ENCODE assay signal across 20 cellular contexts in the genomic region with DNA sequence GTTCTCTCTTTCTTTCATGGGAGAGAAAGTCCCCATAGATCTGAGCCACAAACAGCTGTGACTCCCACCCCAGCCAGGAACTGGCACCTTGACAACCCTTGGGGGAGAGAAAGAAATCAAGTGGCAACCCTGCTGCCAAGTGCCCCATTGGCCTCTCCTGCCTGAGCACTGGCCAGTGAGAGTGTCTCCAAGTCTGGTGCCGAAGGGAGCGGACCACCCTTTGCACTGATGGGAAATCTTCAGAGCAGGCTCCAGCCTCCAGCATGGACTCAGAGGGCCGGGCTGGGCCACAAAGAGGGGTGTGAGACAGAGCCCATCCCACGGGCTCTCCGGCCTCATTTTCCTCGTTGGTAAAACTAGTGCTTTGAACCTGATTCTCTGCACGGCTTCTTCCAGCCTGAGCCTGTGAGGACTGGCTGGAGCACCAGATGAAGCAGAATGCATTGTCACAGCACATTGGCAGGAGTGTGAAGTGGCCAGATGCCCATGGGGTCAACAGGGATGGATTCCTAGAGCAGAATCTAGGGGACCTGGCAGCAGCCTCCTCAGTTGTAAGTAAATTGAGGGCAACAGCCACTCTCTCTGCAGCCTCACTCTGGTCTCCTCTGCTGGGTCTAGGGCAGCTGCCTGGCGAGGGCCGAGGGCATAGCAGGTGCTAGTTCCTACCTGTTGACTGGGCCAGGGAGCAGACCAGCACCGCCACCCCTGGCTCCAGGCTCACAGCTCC.
A peak's percentile ranks its signal among the peaks of the same experiment; 100 is the strongest.
DNase-seq lines count a peak whose midpoint lies in the region; ATAC-seq and TF ChIP-seq lines count a peak whose summit lies in the region.
"Had no signal": no experiment of that assay in that cellular context is flagged by ENCODE, and none has a peak within 500 bp of the region (broad histone marks: within the 10 kb centered on the region; RNA-seq: fewer than 3 reads in every experiment).

No MANE protein-coding gene starts in this region.

- CTCF ChIA-PET in A673 (lab: Charles Lee): no interaction called here

- POLR2A ChIA-PET in A673 (lab: Charles Lee; ENCODE audit: low non-redundant PET): no interaction called here

- no TSS peak for BruUV-seq in A673 (replicated peaks; lab: Mats Ljungman, UMichigan)

- DNase-seq in GM23338 (ENCODE audit: low spot score) (no peak), breast epithelium (ENCODE audit: low spot score in 2 of 2) (peak in 1 of 2 donors; percentile 18), left lobe of liver (ENCODE audit: low spot score) (peak; percentile 16), progenitor cell of endocrine pancreas (ENCODE audit: low spot score, unreplicated experiment) (no peak), NCI-H1417 (lab: John Stamatoyannopoulos, UW) (no peak), A673 (ENCODE audit: low spot score) (no peak), superior temporal gyrus (ENCODE audit: extremely low spot score) (no peak), uterus (no peak)
- DNase-seq: activated CD4-positive, alpha-beta T cell treated with anti-CD3 and anti-CD28 coated beads, Interleukin-2, amount 10 ng/mL, durations not matched to agents 7 days and 5 days; activated effector memory CD4-positive, alpha-beta T cell treated with anti-CD3 and anti-CD28 coated beads, Interleukin-2, amount 50 U/mL, for 16 hours; mesenchymal stem cell; MM.1S; NCI-H1694 treated with DMSO at 0.1 percent for 48 hours; NCI-H2227 treated with DMSO at 0.1 percent for 48 hours; NCI-H82; PC-9 had no signal

- H2AFZ ChIP-seq in GM23338: no peak overlapping the region; the same call in 1 of the 2 replicates
- H2AFZ ChIP-seq: PC-9 had no signal

- H3K4me3 Mint-ChIP-seq in GM23338 (no peak overlapping the region; the same call in 2 of the 3 replicates), progenitor cell of endocrine pancreas (ENCODE audit: low read depth) (no peak overlapping the region)
- H3K4me3 Mint-ChIP-seq: activated CD4-positive, alpha-beta T cell treated with anti-CD3 and anti-CD28 coated beads, Interleukin-2, amount 10 ng/mL, durations not matched to agents 7 days and 5 days had no signal

- peaks cover 17% of the 10 kb centered on the region for H3K27me3 Mint-ChIP-seq in GM23338 (ENCODE audit: insufficient read depth, low read depth, poor library complexity)
- peaks cover 35% of the 10 kb centered on the region for H3K27me3 Mint-ChIP-seq in progenitor cell of endocrine pancreas

- H4K20me1 ChIP-seq in GM23338 (replicated peaks; ENCODE audit: insufficient read depth): no peaks in the 10 kb centered on the region

- peaks cover 28% of the 10 kb centered on the region for H3K9me2 ChIP-seq in GM23338 (ENCODE audit: insufficient read depth)

- H3K27ac Mint-ChIP-seq in GM23338: no peak overlapping the region
- peak overlapping the region; percentile 16 for H3K27ac Mint-ChIP-seq in progenitor cell of endocrine pancreas
- H3K27ac Mint-ChIP-seq: activated CD4-positive, alpha-beta T cell treated with anti-CD3 and anti-CD28 coated beads, Interleukin-2, amount 10 ng/mL, durations not matched to agents 7 days and 5 days had no signal

- no peak for ATAC-seq in GM23338
- no peak for ATAC-seq in left lobe of liver
- ATAC-seq: gastroesophageal sphincter had no signal

- H3K4me2 ChIP-seq in GM23338: peak overlapping the region; percentile 30; the same call in 1 of the 2 replicates
- H3K4me2 ChIP-seq: PC-9 had no signal

- no peak overlapping the region for H3K27ac ChIP-seq in GM23338 (ENCODE audit: low read depth)
- peak overlapping the region; percentile 73 to 81 for H3K27ac ChIP-seq in breast epithelium
- H3K27ac ChIP-seq in A673 (ENCODE audit: low read depth, low read length, poor library complexity, severe bottlenecking): no peak overlapping the region
- H3K27ac ChIP-seq in uterus: no peak overlapping the region
- H3K27ac ChIP-seq: C4-2B, cardiac muscle cell, gastroesophageal sphincter, PC-9, SJCRH30 had no signal

- H3K36me3 ChIP-seq in GM23338 (ENCODE audit: insufficient read depth): no peaks in the 10 kb centered on the region
- H3K36me3 ChIP-seq in breast epithelium: no peaks in the 10 kb centered on the region
- H3K36me3 ChIP-seq in A673 (ENCODE audit: insufficient read depth, low read length, poor library complexity, severe bottlenecking): no peaks in the 10 kb centered on the region
- no peaks in the 10 kb centered on the region for H3K36me3 ChIP-seq in uterus
- H3K36me3 ChIP-seq: cardiac muscle cell, gastroesophageal sphincter, SJCRH30 had no signal

- H3K9me3 ChIP-seq in breast epithelium (no peaks in the 10 kb centered on the region), A673 (ENCODE audit: low read depth, low read length, poor library complexity, severe bottlenecking) (no peaks in the 10 kb centered on the region), uterus (no peaks in the 10 kb centered on the region)
- H3K9me3 ChIP-seq: SJCRH30 had no signal

- H3K36me3 Mint-ChIP-seq in GM23338 (ENCODE audit: low read depth): peaks cover 4% of the 10 kb centered on the region; the same call in 2 of the 3 replicates
- no peaks in the 10 kb centered on the region for H3K36me3 Mint-ChIP-seq in progenitor cell of endocrine pancreas (ENCODE audit: insufficient read depth)

- H3K4me1 ChIP-seq in GM23338 (ENCODE audit: insufficient read depth) (peaks cover 47% of the 10 kb centered on the region), breast epithelium (no peaks in the 10 kb centered on the region), A673 (ENCODE audit: insufficient read depth, low read length, poor library complexity, severe bottlenecking) (no peaks in the 10 kb centered on the region), uterus (no peaks in the 10 kb centered on the region)
- H3K4me1 ChIP-seq: gastroesophageal sphincter, SJCRH30 had no signal

- TF ChIP-seq CTCF in GM23338 (conservative IDR thresholded peaks at IDR 0.05; ENCODE audit: low read depth in 2 of 2): no peak
- TF ChIP-seq CTCF in breast epithelium (IDR thresholded peaks at IDR 0.05): no peak
- no peak for TF ChIP-seq CTCF in progenitor cell of endocrine pancreas (IDR thresholded peaks at IDR 0.05; ENCODE audit: unreplicated experiment)
- no peak for TF ChIP-seq CTCF in A673 (conservative IDR thresholded peaks at IDR 0.05; ENCODE audit: low read depth, low read length)
- TF ChIP-seq CTCF in uterus (IDR thresholded peaks at IDR 0.05): no peak

- 0 out of 2 replicates have a peak, but pooled peaks cover 4% of the 10 kb centered on the region for H3K79me2 ChIP-seq in GM23338 (replicated peaks; ENCODE audit: insufficient read depth)

- H3K9me3 Mint-ChIP-seq in GM23338 (peaks cover 16% of the 10 kb centered on the region), progenitor cell of endocrine pancreas (ENCODE audit: low read depth) (no peaks in the 10 kb centered on the region)
- H3K9me3 Mint-ChIP-seq: activated CD4-positive, alpha-beta T cell treated with anti-CD3 and anti-CD28 coated beads, Interleukin-2, amount 10 ng/mL, durations not matched to agents 7 days and 5 days had no signal

- H3K4me1 Mint-ChIP-seq in GM23338: peaks cover 38% of the 10 kb centered on the region
- no peaks in the 10 kb centered on the region for H3K4me1 Mint-ChIP-seq in progenitor cell of endocrine pancreas (ENCODE audit: low read depth)
- H3K4me1 Mint-ChIP-seq: activated CD4-positive, alpha-beta T cell treated with anti-CD3 and anti-CD28 coated beads, Interleukin-2, amount 10 ng/mL, durations not matched to agents 7 days and 5 days had no signal

- peaks cover 13% of the 10 kb centered on the region; the same call in 1 of the 2 replicates for H3F3A ChIP-seq in GM23338 (replicated peaks; ENCODE audit: low read depth)

- H3K4me3 ChIP-seq in GM23338 (no peak overlapping the region), breast epithelium (no peak overlapping the region), A673 (ENCODE audit: low read depth, low read length, poor library complexity, severe bottlenecking) (no peak overlapping the region), uterus (no peak overlapping the region)
- H3K4me3 ChIP-seq: cardiac muscle cell, gastroesophageal sphincter, PC-9, SJCRH30 had no signal

- intact Hi-C loops in breast epithelium (cut with DNase I; ENCODE audit: low total_unique reads) (no loop called here), A673 (cut with micrococcal nuclease; ENCODE audit: unreplicated experiment) (no loop called here), uterus (cut with DNase I; ENCODE audit: low total_unique reads) (no loop called here)

- H3K27me3 ChIP-seq in GM23338 (ENCODE audit: insufficient read depth): no peaks in the 10 kb centered on the region
- H3K27me3 ChIP-seq in breast epithelium: no peaks in the 10 kb centered on the region
- peaks cover 14% of the 10 kb centered on the region for H3K27me3 ChIP-seq in A673 (replicated peaks; ENCODE audit: insufficient read depth, low read depth, low read length, poor library complexity)
- H3K27me3 ChIP-seq in uterus: no peaks in the 10 kb centered on the region
- H3K27me3 ChIP-seq: cardiac muscle cell, SJCRH30 had no signal

- TF ChIP-seq POLR2A in breast epithelium (IDR thresholded peaks at IDR 0.05) (no peak), uterus (IDR thresholded peaks at IDR 0.05) (no peak)

TF ChIP-seq in GM23338, 12 proteins besides CTCF, POLR2A, EP300 and RAD21:
- TF ChIP-seq STAT1 (IDR thresholded peaks at IDR 0.05; ENCODE audit: unreplicated experiment) (no peak), ZNF331 (CRISPR knock-in tag; IDR thresholded peaks at IDR 0.05; ENCODE audit: low read depth) (no peak), ZNF114 (CRISPR knock-in tag; IDR thresholded peaks at IDR 0.05) (no peak), CREB1 (CRISPR knock-in tag; IDR thresholded peaks at IDR 0.05; ENCODE audit: low read depth) (no peak)
- TF ChIP-seq, protein P1, sequence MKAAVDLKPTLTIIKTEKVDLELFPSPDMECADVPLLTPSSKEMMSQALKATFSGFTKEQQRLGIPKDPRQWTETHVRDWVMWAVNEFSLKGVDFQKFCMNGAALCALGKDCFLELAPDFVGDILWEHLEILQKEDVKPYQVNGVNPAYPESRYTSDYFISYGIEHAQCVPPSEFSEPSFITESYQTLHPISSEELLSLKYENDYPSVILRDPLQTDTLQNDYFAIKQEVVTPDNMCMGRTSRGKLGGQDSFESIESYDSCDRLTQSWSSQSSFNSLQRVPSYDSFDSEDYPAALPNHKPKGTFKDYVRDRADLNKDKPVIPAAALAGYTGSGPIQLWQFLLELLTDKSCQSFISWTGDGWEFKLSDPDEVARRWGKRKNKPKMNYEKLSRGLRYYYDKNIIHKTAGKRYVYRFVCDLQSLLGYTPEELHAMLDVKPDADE (IDR thresholded peaks at IDR 0.05): no peak

Comparison
In these comparisons a context has a peak if more than half of its experiments do, and no peak if none do; other contexts are left out.
1. H3K27ac ChIP-seq: peak in breast epithelium (2 of 2); none in GM23338 (single experiment), A673 (single experiment) and uterus (0 of 2).